2 cellular contexts compared by ENCODE assay signal in the genomic region with DNA sequence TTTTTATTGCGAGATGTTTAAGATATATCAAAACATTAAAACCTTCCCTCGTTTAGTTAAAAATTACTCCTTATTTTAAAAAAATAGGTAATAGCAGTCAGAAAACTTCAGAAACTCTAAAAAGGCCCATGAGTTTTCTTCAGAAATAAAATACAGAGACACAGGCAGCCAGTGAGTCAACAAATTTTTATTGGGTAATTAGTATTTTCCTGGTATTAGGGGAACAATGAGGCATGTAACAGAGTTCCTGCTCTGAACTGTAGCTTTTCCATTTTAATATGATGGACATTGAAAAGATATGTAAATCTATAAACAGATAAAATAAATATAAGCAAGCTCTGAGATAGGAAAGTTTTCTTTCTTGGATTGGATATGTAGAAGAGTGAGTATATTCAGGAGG.
TF ChIP-seq lines count a peak whose summit lies in the region.

No MANE protein-coding gene starts in this region.

TF ChIP-seq in A549, 52 proteins besides CTCF, POLR2A, EP300 and RAD21:
- TF ChIP-seq FOXS1 (CRISPR knock-in tag; IDR thresholded peaks at IDR 0.05) = no peak
- no peak for TF ChIP-seq CBX2 (IDR thresholded peaks at IDR 0.05; ENCODE audit: borderline replicate concordance, low read depth)
- no peak for TF ChIP-seq NR3C1 (IDR thresholded peaks at IDR 0.05)
- TF ChIP-seq, protein P1, sequence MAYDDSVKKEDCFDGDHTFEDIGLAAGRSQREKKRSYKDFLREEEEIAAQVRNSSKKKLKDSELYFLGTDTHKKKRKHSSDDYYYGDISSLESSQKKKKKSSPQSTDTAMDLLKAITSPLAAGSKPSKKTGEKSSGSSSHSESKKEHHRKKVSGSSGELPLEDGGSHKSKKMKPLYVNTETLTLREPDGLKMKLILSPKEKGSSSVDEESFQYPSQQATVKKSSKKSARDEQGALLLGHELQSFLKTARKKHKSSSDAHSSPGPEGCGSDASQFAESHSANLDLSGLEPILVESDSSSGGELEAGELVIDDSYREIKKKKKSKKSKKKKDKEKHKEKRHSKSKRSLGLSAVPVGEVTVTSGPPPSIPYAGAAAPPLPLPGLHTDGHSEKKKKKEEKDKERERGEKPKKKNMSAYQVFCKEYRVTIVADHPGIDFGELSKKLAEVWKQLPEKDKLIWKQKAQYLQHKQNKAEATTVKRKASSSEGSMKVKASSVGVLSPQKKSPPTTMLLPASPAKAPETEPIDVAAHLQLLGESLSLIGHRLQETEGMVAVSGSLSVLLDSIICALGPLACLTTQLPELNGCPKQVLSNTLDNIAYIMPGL (CRISPR knock-in tag; IDR thresholded peaks at IDR 0.05; ENCODE audit: borderline replicate concordance) = no peak
- no peak for TF ChIP-seq RFX5 (IDR thresholded peaks at IDR 0.05)
- no peak for TF ChIP-seq MAFK (IDR thresholded peaks at IDR 0.05; ENCODE audit: partially characterized antibody)
- TF ChIP-seq, protein P2, sequence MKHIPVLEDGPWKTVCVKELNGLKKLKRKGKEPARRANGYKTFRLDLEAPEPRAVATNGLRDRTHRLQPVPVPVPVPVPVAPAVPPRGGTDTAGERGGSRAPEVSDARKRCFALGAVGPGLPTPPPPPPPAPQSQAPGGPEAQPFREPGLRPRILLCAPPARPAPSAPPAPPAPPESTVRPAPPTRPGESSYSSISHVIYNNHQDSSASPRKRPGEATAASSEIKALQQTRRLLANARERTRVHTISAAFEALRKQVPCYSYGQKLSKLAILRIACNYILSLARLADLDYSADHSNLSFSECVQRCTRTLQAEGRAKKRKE (CRISPR knock-in tag; IDR thresholded peaks at IDR 0.05; ENCODE audit: low read depth) = no peak
- TF ChIP-seq, protein P3, sequence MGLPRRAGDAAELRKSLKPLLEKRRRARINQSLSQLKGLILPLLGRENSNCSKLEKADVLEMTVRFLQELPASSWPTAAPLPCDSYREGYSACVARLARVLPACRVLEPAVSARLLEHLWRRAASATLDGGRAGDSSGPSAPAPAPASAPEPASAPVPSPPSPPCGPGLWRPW (IDR thresholded peaks at IDR 0.05) = no peak
- TF ChIP-seq, protein P4, sequence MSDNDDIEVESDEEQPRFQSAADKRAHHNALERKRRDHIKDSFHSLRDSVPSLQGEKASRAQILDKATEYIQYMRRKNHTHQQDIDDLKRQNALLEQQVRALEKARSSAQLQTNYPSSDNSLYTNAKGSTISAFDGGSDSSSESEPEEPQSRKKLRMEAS (IDR thresholded peaks at IDR 0.05) = no peak
- TF ChIP-seq FOSB (CRISPR knock-in tag; IDR thresholded peaks at IDR 0.05) = no peak
- TF ChIP-seq FOSL2 (IDR thresholded peaks at IDR 0.05) = no peak
- no peak for TF ChIP-seq FOSL2 (CRISPR knock-in tag; IDR thresholded peaks at IDR 0.05)

TF ChIP-seq in IMR-90, 13 proteins besides CTCF, POLR2A, EP300 and RAD21:
- no peak for TF ChIP-seq MAZ (IDR thresholded peaks at IDR 0.05; ENCODE audit: borderline replicate concordance, low read depth, low read length)
- TF ChIP-seq SMC3 (IDR thresholded peaks at IDR 0.05; ENCODE audit: low read depth, low read length) = no peak
- TF ChIP-seq NFE2L2 (IDR thresholded peaks at IDR 0.05; ENCODE audit: low read depth, low read length) = no peak
- TF ChIP-seq MXI1 (IDR thresholded peaks at IDR 0.05; ENCODE audit: borderline replicate concordance, low read depth, low read length) = no peak
- no peak for TF ChIP-seq RCOR1 (IDR thresholded peaks at IDR 0.05; ENCODE audit: insufficient replicate concordance, low read length)
- TF ChIP-seq MAFK (IDR thresholded peaks at IDR 0.05; ENCODE audit: low read depth, low read length) = no peak
- no peak for TF ChIP-seq CEBPB (IDR thresholded peaks at IDR 0.05; ENCODE audit: low read depth, low read length)
- TF ChIP-seq, protein P5, sequence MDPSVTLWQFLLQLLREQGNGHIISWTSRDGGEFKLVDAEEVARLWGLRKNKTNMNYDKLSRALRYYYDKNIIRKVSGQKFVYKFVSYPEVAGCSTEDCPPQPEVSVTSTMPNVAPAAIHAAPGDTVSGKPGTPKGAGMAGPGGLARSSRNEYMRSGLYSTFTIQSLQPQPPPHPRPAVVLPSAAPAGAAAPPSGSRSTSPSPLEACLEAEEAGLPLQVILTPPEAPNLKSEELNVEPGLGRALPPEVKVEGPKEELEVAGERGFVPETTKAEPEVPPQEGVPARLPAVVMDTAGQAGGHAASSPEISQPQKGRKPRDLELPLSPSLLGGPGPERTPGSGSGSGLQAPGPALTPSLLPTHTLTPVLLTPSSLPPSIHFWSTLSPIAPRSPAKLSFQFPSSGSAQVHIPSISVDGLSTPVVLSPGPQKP (IDR thresholded peaks at IDR 0.05; ENCODE audit: borderline replicate concordance, low read depth, low read length) = no peak
- no peak for TF ChIP-seq CHD1 (IDR thresholded peaks at IDR 0.05; ENCODE audit: low read depth, low read length)
- no peak for TF ChIP-seq FOS (IDR thresholded peaks at IDR 0.05; ENCODE audit: low read depth, low read length)
- TF ChIP-seq BHLHE40 (IDR thresholded peaks at IDR 0.05; ENCODE audit: low read depth, low read length) = no peak
- TF ChIP-seq, protein P6, sequence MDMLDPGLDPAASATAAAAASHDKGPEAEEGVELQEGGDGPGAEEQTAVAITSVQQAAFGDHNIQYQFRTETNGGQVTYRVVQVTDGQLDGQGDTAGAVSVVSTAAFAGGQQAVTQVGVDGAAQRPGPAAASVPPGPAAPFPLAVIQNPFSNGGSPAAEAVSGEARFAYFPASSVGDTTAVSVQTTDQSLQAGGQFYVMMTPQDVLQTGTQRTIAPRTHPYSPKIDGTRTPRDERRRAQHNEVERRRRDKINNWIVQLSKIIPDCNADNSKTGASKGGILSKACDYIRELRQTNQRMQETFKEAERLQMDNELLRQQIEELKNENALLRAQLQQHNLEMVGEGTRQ (IDR thresholded peaks at IDR 0.05; ENCODE audit: low read depth, low read length) = no peak
- no peak for TF ChIP-seq RFX5 (IDR thresholded peaks at IDR 0.05; ENCODE audit: low read depth, low read length)
